In genomic region chr1:23577056-23577985, GRCh38 we compare ENCODE assay signal across 8 cellular contexts. TPM values are rescaled to one million over a fixed set of nuclear protein-coding genes. Genes with fewer than 3 reads are reported as not detected.
DNase-seq lines count a peak whose midpoint lies in the region; ATAC-seq and TF ChIP-seq lines count a peak whose summit lies in the region.

No MANE protein-coding gene starts in this region.

- H3K27ac Mint-ChIP-seq in progenitor cell of endocrine pancreas = peak overlapping the region; percentile 86

- H3K9me3 ChIP-seq in SK-N-MC (ENCODE audit: low read depth, low read length) (no peaks in the 10 kb centered on the region), HAP-1 (no peaks in the 10 kb centered on the region)

- in situ Hi-C loops in HAP-1 (cut with MboI; ENCODE audit: low sequenced_read_pairs) = no loop called here

- no peaks in the 10 kb centered on the region for H3K36me3 Mint-ChIP-seq in progenitor cell of endocrine pancreas (ENCODE audit: insufficient read depth)

- peaks cover 27% of the 10 kb centered on the region for H3K4me1 Mint-ChIP-seq in progenitor cell of endocrine pancreas (ENCODE audit: low read depth)

- H3K9ac ChIP-seq in SK-N-MC (ENCODE audit: insufficient read length) = peak overlapping the region; percentile 33

- ATAC-seq in HG02981 (IDR thresholded peaks at IDR 0.05; ENCODE audit: unreplicated experiment) = peak; percentile 85

- DNase-seq in activated naive CD4-positive, alpha-beta T cell treated with Interleukin-2 at 50 U/mL for 16 hours = peak; percentile 48
- no peak for DNase-seq in activated naive CD4-positive, alpha-beta T cell (lab: John Stamatoyannopoulos, UW)
- DNase-seq in SK-N-MC (ENCODE audit: low read depth, low spot score) = no peak
- no peak for DNase-seq in epithelial cell of prostate (ENCODE audit: low read depth, low spot score)
- no peak for DNase-seq in progenitor cell of endocrine pancreas (ENCODE audit: low spot score, unreplicated experiment)
- DNase-seq in NCI-H526 treated with DMSO at 0.1 percent for 48 hours (lab: John Stamatoyannopoulos, UW) = no peak
- DNase-seq in HAP-1 (ENCODE audit: low spot score in 2 of 2) = no peak

- H3K36me3 ChIP-seq in SK-N-MC (ENCODE audit: insufficient read depth, low read length) (no peaks in the 10 kb centered on the region), HAP-1 (replicated peaks) (no peaks in the 10 kb centered on the region; the same call in 1 of the 2 replicates)

- no peak for TF ChIP-seq CTCF in progenitor cell of endocrine pancreas (IDR thresholded peaks at IDR 0.05; ENCODE audit: unreplicated experiment)

- H3K27ac ChIP-seq in SK-N-MC (peak overlapping the region; percentile 95), epithelial cell of prostate (peak overlapping the region; percentile 38)

- H3K27me3 Mint-ChIP-seq in progenitor cell of endocrine pancreas = no peaks in the 10 kb centered on the region

- H3K4me1 ChIP-seq in HAP-1 = peaks cover 12% of the 10 kb centered on the region

- H3K27me3 ChIP-seq in HAP-1 (ENCODE audit: low read depth) = no peaks in the 10 kb centered on the region

- peak overlapping the region; percentile 19 for H3K4me3 ChIP-seq in SK-N-MC
- H3K4me3 ChIP-seq in HAP-1 = no peak overlapping the region

- H3K9me3 Mint-ChIP-seq in progenitor cell of endocrine pancreas (ENCODE audit: low read depth) = no peaks in the 10 kb centered on the region

- no peak overlapping the region for H3K4me3 Mint-ChIP-seq in progenitor cell of endocrine pancreas (ENCODE audit: low read depth)

RNA-seq across cellular contexts. Expression of gene ID3, which starts 18.0 kb away (rescaled TPM):
- total RNA-seq in progenitor cell of endocrine pancreas = 420 and 434 TPM in 2 replicates

RNA-seq across cellular contexts. Expression of gene E2F2, which starts 46.3 kb away (rescaled TPM):
- 7.8 and 9.7 TPM in 2 replicates for total RNA-seq in progenitor cell of endocrine pancreas
